In genomic region chr7:143555968-143556367, GRCh38 we compare ENCODE assay signal across 4 cellular contexts. TPM values are rescaled to one million over a fixed set of nuclear protein-coding genes. Genes with fewer than 3 reads are reported as not detected.
"Had no signal": no experiment of that assay in that cellular context is flagged by ENCODE, and none has a peak within 500 bp of the region (broad histone marks: within the 10 kb centered on the region; RNA-seq: fewer than 3 reads in every experiment).

No MANE protein-coding gene starts in this region.

RNA-seq across cellular contexts. Expression of gene CTAGE15, which starts 15.6 kb away (rescaled TPM):
- total RNA-seq: activated B cell treated with CpG ODN at 0.5 μM for 24 hours; activated CD4-positive, alpha-beta memory T cell treated with anti-CD3 and anti-CD28 coated beads for 36 hours; activated CD4-positive, alpha-beta memory T cell treated with anti-CD3 and anti-CD28 coated beads, Interleukin-2, amount 10 ng/mL, durations not matched to agents 7 days and 5 days; activated CD8-positive, alpha-beta memory T cell treated with anti-CD3 and anti-CD28 coated beads, Interleukin-2, amount 10 ng/mL, durations not matched to agents 7 days and 5 days had no signal
